Comparison of ENCODE assay signal across 12 cellular contexts in the genomic region with DNA sequence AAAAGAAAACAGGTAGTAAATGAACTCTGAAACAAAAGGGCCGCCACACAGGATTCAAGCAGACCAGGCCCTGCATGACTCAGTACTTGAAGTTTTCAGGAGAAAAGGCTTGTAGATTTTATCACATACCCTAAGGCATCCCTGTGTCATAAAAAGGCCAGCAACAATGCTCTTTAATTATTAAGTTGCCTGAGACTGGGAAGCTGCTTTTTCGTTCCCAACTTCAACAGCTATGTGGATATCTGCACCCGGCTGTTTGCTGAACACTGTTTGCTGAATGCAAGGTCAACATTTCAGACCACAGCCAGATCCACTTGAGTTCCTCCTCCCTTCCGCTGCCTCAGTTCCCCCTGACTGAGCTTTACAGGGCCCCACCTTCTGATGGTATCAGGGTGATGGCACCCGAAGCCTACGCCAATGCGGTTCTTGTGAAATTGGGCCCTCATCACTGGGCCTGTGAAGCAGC. TPM values are rescaled to one million over a fixed set of nuclear protein-coding genes. Genes with fewer than 3 reads are reported as not detected.
A peak's percentile ranks its signal among the peaks of the same experiment; 100 is the strongest.
DNase-seq lines count a peak whose midpoint lies in the region; ATAC-seq and TF ChIP-seq lines count a peak whose summit lies in the region.
"Had no signal": no experiment of that assay in that cellular context is flagged by ENCODE, and none has a peak within 500 bp of the region (broad histone marks: within the 10 kb centered on the region; RNA-seq: fewer than 3 reads in every experiment).

No MANE protein-coding gene starts in this region.

- 30 to 62% methylated on average over 6 to 7 of the region's 7 CpGs for WGBS in esophagus squamous epithelium, 2 donors

- H3K4me3 ChIP-seq in esophagus squamous epithelium (peak overlapping the region in 1 of 4 donors; percentile 2), skin epidermis (peak overlapping the region in 1 of 7 experiments; percentile 7)

- H3K9me3 ChIP-seq in esophagus squamous epithelium: no peaks in the 10 kb centered on the region

- peaks cover 27 to 87% (median 52%) of the 10 kb centered on the region in 3 donors for H3K4me1 ChIP-seq in esophagus squamous epithelium

- intact Hi-C loops in esophagus squamous epithelium (cut with DNase I): loop anchor here (10.0 kb wide), 1 partner anchor 103 kb away; no protein-coding TSS in a partner anchor

- peak; percentile 6 for DNase-seq in NCI-H510A treated with DMSO at 0.1 percent for 48 hours (lab: John Stamatoyannopoulos, UW)
- no peak for DNase-seq in NCI-H510A (lab: John Stamatoyannopoulos, UW)
- peak; percentile 86 for DNase-seq in RPMI7951 (ENCODE audit: low read depth)
- no peak for DNase-seq in esophagus squamous epithelium (lab: John Stamatoyannopoulos, UW)
- DNase-seq: activated CD4-positive, alpha-beta T cell treated with anti-CD3 and anti-CD28 coated beads, Interleukin-2, amount 50 U/mL, for 1 hour; left colon; NCI-H1417 treated with DMSO at 0.1 percent for 48 hours had no signal

- H3K27me3 ChIP-seq in esophagus squamous epithelium: no peaks in the 10 kb centered on the region

- peaks cover 60 to 84% (median 64%) of the 10 kb centered on the region in 3 donors for H3K36me3 ChIP-seq in esophagus squamous epithelium

- ATAC-seq in GM21723 (IDR thresholded peaks at IDR 0.05; ENCODE audit: unreplicated experiment): no peak
- ATAC-seq in HG02981 (IDR thresholded peaks at IDR 0.05; ENCODE audit: unreplicated experiment): no peak
- ATAC-seq in GM21515 (IDR thresholded peaks at IDR 0.05; ENCODE audit: unreplicated experiment): no peak

- TF ChIP-seq POLR2A in esophagus squamous epithelium (IDR thresholded peaks at IDR 0.05): no peak

- no peak for TF ChIP-seq CTCF in esophagus squamous epithelium (IDR thresholded peaks at IDR 0.05)

- peak overlapping the region; percentile 77 to 94 (median 87) for H3K27ac ChIP-seq in esophagus squamous epithelium
- peak overlapping the region in 20 of 21 experiments; percentile 6 to 86 (median 70) for H3K27ac ChIP-seq in skin epidermis

RNA-seq across cellular contexts. Expression of a gene that starts 6.1 kb away (rescaled TPM):
- 34.5 and 40.8 TPM in 2 replicates for total RNA-seq in RPMI7951 (2014; rRNA removed; shearing (Covaris generic))
- 100 to 1,000 TPM in 1 of 4 donors, 10 to 100 TPM in 3; 63.4 to 129 (median 85.9) TPM for total RNA-seq in esophagus squamous epithelium

RNA-seq across cellular contexts. Expression of a gene that starts 12.1 kb away (rescaled TPM):
- total RNA-seq in RPMI7951 (2014; rRNA removed; shearing (Covaris generic)): 229 and 286 TPM in 2 replicates
- total RNA-seq in esophagus squamous epithelium: 100 to 1,000 TPM; 136 to 186 (median 167) TPM

RNA-seq across cellular contexts. Expression of a gene that starts 24.9 kb away (rescaled TPM):
- not detected in 2 replicates for total RNA-seq in RPMI7951 (2014; rRNA removed; shearing (Covaris generic))
- under 1 TPM in 2 of 4 donors, not detected in 2; 0.62 to 0.76 TPM for total RNA-seq in esophagus squamous epithelium

RNA-seq across cellular contexts. Expression of a gene that starts 40.4 kb away (rescaled TPM):
- 4.6 and 5.1 TPM in 2 replicates for total RNA-seq in RPMI7951 (2014; rRNA removed; shearing (Covaris generic))
- 10 to 100 TPM in 1 of 4 donors, 1 to 10 TPM in 3; 4.8 to 14.9 (median 5.7) TPM for total RNA-seq in esophagus squamous epithelium

RNA-seq across cellular contexts. Expression of a gene that starts 48.7 kb away (rescaled TPM):
- not detected in 2 replicates for total RNA-seq in RPMI7951 (2014; rRNA removed; shearing (Covaris generic))
- total RNA-seq in esophagus squamous epithelium: 1,000 to 10,000 TPM in 3 of 4 donors, 100 to 1,000 TPM in 1; 871 to 2,466 (median 1,613) TPM
- total RNA-seq: A673, left colon had no signal

Comparison
In these comparisons a context has a peak if more than half of its experiments do, and no peak if none do; other contexts are left out.
1. DNase-seq: peak in NCI-H510A treated with DMSO at 0.1 percent for 48 hours (single experiment) and RPMI7951 (single experiment); none in NCI-H510A (single experiment) and esophagus squamous epithelium (single experiment).